Comparison of ENCODE assay signal across 1 cellular context in genomic region chr17:78281249-78281865, GRCh38.
TF ChIP-seq lines count a peak whose summit lies in the region.

No MANE protein-coding gene starts in this region.

TF ChIP-seq in K562, 482 proteins besides CTCF, POLR2A, EP300 and RAD21 (continued from another document):
- TF ChIP-seq ZNF592 (IDR thresholded peaks at IDR 0.05), result peak; percentile 47
- TF ChIP-seq ZNF778 (CRISPR knock-in tag; IDR thresholded peaks at IDR 0.05), result no peak
- TF ChIP-seq SIN3B (IDR thresholded peaks at IDR 0.05; ENCODE audit: low read depth), result no peak
- no peak for TF ChIP-seq MTA2 (IDR thresholded peaks at IDR 0.05; ENCODE audit: low read depth)
- peak; percentile 29 for TF ChIP-seq EGR1 (conservative IDR thresholded peaks at IDR 0.05)
